ENCODE assay signal across 1 cellular context in the genomic region with DNA sequence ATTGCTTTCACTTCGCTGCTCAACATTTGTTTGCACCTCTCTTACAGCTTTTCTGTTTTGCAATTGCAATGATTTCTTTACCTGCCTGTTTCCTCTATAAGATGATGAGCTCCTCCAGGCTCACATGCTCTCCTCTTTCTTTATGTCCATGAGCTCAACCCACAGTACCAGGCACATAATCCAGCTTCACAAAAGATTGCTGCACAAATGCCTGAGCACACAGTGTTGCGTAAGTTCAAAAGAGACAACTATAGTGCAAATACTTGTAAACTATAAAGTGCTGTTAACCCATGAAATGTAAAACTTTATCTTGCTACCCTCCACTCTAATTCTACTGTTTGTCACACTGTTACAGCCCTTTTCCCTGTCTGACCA.
A peak's percentile ranks its signal among the peaks of the same experiment; 100 is the strongest.
TF ChIP-seq lines count a peak whose summit lies in the region.

No MANE protein-coding gene starts in this region.

TF ChIP-seq in HepG2, 621 proteins besides CTCF, POLR2A, EP300 and RAD21 (continued from another document and continues in another):
- TF ChIP-seq, protein P1, sequence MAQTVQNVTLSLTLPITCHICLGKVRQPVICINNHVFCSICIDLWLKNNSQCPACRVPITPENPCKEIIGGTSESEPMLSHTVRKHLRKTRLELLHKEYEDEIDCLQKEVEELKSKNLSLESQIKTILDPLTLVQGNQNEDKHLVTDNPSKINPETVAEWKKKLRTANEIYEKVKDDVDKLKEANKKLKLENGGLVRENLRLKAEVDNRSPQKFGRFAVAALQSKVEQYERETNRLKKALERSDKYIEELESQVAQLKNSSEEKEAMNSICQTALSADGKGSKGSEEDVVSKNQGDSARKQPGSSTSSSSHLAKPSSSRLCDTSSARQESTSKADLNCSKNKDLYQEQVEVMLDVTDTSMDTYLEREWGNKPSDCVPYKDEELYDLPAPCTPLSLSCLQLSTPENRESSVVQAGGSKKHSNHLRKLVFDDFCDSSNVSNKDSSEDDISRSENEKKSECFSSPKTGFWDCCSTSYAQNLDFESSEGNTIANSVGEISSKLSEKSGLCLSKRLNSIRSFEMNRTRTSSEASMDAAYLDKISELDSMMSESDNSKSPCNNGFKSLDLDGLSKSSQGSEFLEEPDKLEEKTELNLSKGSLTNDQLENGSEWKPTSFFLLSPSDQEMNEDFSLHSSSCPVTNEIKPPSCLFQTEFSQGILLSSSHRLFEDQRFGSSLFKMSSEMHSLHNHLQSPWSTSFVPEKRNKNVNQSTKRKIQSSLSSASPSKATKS (CRISPR knock-in tag; IDR thresholded peaks at IDR 0.05), result no peak
- TF ChIP-seq FOXA3 (CRISPR knock-in tag; IDR thresholded peaks at IDR 0.05), result no peak; the same call in 1 of the 2 replicates
- TF ChIP-seq HDAC2 (CRISPR knock-in tag; IDR thresholded peaks at IDR 0.05), result peak; percentile 45
- TF ChIP-seq NFE2 (CRISPR knock-in tag; IDR thresholded peaks at IDR 0.05), result no peak
- TF ChIP-seq, protein P2, sequence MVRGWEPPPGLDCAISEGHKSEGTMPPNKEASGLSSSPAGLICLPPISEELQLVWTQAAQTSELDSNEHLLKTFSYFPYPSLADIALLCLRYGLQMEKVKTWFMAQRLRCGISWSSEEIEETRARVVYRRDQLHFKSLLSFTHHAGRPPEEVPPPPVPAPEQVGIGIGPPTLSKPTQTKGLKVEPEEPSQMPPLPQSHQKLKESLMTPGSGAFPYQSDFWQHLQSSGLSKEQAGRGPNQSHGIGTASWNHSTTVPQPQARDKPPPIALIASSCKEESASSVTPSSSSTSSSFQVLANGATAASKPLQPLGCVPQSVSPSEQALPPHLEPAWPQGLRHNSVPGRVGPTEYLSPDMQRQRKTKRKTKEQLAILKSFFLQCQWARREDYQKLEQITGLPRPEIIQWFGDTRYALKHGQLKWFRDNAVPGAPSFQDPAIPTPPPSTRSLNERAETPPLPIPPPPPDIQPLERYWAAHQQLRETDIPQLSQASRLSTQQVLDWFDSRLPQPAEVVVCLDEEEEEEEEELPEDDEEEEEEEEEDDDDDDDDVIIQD (CRISPR knock-in tag; IDR thresholded peaks at IDR 0.05; ENCODE audit: low read depth), result no peak
- TF ChIP-seq HMG20B (CRISPR knock-in tag; conservative IDR thresholded peaks at IDR 0.05), result no peak
- TF ChIP-seq, protein P3, sequence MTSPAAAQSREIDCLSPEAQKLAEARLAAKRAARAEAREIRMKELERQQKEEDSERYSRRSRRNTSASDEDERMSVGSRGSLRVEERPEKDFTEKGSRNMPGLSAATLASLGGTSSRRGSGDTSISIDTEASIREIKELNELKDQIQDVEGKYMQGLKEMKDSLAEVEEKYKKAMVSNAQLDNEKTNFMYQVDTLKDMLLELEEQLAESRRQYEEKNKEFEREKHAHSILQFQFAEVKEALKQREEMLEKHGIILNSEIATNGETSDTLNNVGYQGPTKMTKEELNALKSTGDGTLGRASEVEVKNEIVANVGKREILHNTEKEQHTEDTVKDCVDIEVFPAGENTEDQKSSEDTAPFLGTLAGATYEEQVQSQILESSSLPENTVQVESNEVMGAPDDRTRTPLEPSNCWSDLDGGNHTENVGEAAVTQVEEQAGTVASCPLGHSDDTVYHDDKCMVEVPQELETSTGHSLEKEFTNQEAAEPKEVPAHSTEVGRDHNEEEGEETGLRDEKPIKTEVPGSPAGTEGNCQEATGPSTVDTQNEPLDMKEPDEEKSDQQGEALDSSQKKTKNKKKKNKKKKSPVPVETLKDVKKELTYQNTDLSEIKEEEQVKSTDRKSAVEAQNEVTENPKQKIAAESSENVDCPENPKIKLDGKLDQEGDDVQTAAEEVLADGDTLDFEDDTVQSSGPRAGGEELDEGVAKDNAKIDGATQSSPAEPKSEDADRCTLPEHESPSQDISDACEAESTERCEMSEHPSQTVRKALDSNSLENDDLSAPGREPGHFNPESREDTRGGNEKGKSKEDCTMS (CRISPR knock-in tag; conservative IDR thresholded peaks at IDR 0.05), result no peak
- TF ChIP-seq RXRB (CRISPR knock-in tag; IDR thresholded peaks at IDR 0.05; ENCODE audit: borderline replicate concordance), result no peak
- TF ChIP-seq GATA4 (IDR thresholded peaks at IDR 0.05; ENCODE audit: borderline replicate concordance, low read depth), result no peak
- TF ChIP-seq, protein P4, sequence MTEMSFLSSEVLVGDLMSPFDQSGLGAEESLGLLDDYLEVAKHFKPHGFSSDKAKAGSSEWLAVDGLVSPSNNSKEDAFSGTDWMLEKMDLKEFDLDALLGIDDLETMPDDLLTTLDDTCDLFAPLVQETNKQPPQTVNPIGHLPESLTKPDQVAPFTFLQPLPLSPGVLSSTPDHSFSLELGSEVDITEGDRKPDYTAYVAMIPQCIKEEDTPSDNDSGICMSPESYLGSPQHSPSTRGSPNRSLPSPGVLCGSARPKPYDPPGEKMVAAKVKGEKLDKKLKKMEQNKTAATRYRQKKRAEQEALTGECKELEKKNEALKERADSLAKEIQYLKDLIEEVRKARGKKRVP (CRISPR knock-in tag; IDR thresholded peaks at IDR 0.05), result peak in 1 of 2 experiments; percentile 51; a peak in 1 of 4 replicates
- no peak for TF ChIP-seq ZNF281 (CRISPR knock-in tag; IDR thresholded peaks at IDR 0.05; ENCODE audit: borderline replicate concordance)
- TF ChIP-seq, protein P5, sequence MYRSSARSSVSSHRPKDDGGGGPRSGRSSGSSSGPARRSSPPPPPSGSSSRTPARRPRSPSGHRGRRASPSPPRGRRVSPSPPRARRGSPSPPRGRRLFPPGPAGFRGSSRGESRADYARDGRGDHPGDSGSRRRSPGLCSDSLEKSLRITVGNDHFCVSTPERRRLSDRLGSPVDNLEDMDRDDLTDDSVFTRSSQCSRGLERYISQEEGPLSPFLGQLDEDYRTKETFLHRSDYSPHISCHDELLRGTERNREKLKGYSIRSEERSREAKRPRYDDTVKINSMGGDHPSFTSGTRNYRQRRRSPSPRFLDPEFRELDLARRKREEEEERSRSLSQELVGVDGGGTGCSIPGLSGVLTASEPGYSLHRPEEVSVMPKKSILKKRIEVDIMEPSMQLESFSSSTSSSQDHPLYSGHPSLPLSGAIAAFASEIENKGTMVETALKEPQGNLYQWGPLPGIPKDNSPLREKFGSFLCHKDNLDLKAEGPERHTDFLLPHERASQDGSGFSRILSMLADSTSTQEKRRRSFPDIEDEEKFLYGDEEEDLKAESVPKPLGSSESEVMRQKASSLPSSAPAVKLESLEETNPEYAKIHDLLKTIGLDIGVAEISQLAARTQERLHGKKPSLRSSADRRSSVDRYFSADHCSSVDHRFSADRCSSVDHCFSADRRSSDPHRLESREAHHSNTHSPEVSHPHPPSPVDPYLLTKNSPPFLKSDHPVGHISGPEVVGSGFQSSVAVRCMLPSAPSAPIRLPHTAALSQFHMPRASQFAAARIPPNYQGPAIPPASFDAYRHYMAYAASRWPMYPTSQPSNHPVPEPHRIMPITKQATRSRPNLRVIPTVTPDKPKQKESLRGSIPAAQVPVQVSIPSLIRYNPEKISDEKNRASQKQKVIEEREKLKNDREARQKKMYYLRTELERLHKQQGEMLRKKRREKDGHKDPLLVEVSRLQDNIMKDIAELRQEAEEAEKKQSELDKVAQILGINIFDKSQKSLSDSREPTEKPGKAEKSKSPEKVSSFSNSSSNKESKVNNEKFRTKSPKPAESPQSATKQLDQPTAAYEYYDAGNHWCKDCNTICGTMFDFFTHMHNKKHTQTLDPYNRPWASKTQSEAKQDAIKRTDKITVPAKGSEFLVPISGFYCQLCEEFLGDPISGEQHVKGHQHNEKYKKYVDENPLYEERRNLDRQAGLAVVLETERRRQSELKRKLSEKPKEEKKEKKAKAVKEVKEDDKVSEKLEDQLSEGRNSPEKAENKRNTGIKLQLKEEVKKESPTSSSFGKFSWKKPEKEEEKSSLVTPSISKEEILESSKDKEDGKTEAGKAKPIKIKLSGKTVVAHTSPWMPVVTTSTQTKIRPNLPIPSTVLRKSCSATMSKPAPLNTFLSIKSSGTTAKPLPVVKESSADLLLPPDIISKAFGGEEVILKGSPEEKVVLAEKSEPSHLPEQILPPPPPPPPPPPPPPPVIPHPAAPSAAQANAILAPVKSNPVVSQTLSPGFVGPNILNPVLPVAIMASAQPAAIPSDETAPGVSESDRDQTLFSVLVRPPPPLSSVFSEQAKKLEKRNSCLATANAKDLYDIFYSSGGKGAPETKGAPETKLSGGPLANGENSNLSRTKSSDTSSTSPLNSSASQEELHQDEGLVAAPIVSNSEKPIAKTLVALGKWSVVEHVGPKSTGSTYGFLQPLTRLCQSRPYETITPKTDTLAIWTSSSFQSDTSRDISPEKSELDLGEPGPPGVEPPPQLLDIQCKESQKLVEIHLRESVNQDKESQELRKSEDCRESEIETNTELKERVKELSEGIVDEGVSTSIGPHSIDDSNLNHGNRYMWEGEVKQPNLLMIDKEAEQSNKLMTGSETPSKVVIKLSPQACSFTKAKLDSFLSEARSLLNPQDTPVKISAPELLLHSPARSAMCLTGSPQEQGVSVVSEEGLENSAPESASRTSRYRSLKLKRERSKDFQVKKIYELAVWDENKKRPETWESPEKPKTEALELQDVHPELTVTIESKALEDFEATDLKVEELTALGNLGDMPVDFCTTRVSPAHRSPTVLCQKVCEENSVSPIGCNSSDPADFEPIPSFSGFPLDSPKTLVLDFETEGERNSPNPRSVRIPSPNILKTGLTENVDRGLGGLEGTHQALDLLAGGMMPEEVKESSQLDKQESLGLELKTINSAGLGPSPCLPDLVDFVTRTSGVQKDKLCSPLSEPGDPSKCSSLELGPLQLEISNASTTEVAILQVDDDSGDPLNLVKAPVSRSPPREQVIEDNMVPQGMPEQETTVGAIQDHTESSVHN (CRISPR knock-in tag; IDR thresholded peaks at IDR 0.05), result no peak
- no peak for TF ChIP-seq ARID2 (CRISPR knock-in tag; IDR thresholded peaks at IDR 0.05; ENCODE audit: borderline replicate concordance)
- 0 out of 2 replicates have a peak, but pooled peaks have one; percentile 0 for TF ChIP-seq ZFP90 (CRISPR knock-in tag; IDR thresholded peaks at IDR 0.05; ENCODE audit: borderline replicate concordance)
- TF ChIP-seq SKI (IDR thresholded peaks at IDR 0.05; ENCODE audit: partially characterized antibody), result no peak
- no peak for TF ChIP-seq CHCHD3 (CRISPR knock-in tag; IDR thresholded peaks at IDR 0.05)
- TF ChIP-seq ZNF780A (CRISPR knock-in tag; IDR thresholded peaks at IDR 0.05), result no peak
- no peak for TF ChIP-seq RORA (CRISPR knock-in tag; IDR thresholded peaks at IDR 0.05)
- no peak for TF ChIP-seq GFI1 (CRISPR knock-in tag; IDR thresholded peaks at IDR 0.05; ENCODE audit: borderline replicate concordance)
- TF ChIP-seq, protein P6, sequence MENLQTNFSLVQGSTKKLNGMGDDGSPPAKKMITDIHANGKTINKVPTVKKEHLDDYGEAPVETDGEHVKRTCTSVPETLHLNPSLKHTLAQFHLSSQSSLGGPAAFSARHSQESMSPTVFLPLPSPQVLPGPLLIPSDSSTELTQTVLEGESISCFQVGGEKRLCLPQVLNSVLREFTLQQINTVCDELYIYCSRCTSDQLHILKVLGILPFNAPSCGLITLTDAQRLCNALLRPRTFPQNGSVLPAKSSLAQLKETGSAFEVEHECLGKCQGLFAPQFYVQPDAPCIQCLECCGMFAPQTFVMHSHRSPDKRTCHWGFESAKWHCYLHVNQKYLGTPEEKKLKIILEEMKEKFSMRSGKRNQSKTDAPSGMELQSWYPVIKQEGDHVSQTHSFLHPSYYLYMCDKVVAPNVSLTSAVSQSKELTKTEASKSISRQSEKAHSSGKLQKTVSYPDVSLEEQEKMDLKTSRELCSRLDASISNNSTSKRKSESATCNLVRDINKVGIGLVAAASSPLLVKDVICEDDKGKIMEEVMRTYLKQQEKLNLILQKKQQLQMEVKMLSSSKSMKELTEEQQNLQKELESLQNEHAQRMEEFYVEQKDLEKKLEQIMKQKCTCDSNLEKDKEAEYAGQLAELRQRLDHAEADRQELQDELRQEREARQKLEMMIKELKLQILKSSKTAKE (CRISPR knock-in tag; IDR thresholded peaks at IDR 0.05; ENCODE audit: borderline replicate concordance), result no peak
- no peak for TF ChIP-seq TRIM24 (CRISPR knock-in tag; IDR thresholded peaks at IDR 0.05)
- TF ChIP-seq ZBTB39 (CRISPR knock-in tag; IDR thresholded peaks at IDR 0.05), result no peak
- peak; percentile 64 for TF ChIP-seq NCOA2 (CRISPR knock-in tag; IDR thresholded peaks at IDR 0.05)
- TF ChIP-seq GRHL1 (CRISPR knock-in tag; conservative IDR thresholded peaks at IDR 0.05), result no peak
- no peak for TF ChIP-seq ZNF17 (CRISPR knock-in tag; IDR thresholded peaks at IDR 0.05)
- TF ChIP-seq DNMT3B (CRISPR knock-in tag; conservative IDR thresholded peaks at IDR 0.05), result no peak
